ENCODE assay signal across 10 cellular contexts in genomic region chr5:74630387-74631087, GRCh38. TPM values are rescaled to one million over a fixed set of nuclear protein-coding genes. Genes with fewer than 3 reads are reported as not detected.
DNase-seq lines count a peak whose midpoint lies in the region; ATAC-seq, FAIRE-seq and TF ChIP-seq lines count a peak whose summit lies in the region.
"Had no signal": no experiment of that assay in that cellular context is flagged by ENCODE, and none has a peak within 500 bp of the region (broad histone marks: within the 10 kb centered on the region; RNA-seq: fewer than 3 reads in every experiment).

No MANE protein-coding gene starts in this region.

- WGBS in endodermal cell (ENCODE audit: insufficient coverage in 1 of 2, insufficient read length in 1 of 2), 2 experiments: 78 to 93% methylated on average over 6 to 7 of the region's 7 CpGs

- H3K9me3 Mint-ChIP-seq in endodermal cell: no peaks in the 10 kb centered on the region

- H3K4me3 ChIP-seq in MG63 (no peak overlapping the region), endodermal cell (ENCODE audit: low read length) (peak overlapping the region; percentile 56)

- H3K36me3 Mint-ChIP-seq in endodermal cell (ENCODE audit: low read depth): peaks cover 63% of the 10 kb centered on the region

- H3K9me3 ChIP-seq in MG63 (no peaks in the 10 kb centered on the region), endodermal cell (ENCODE audit: control insufficient read depth, low read length) (no peaks in the 10 kb centered on the region)

- peak overlapping the region; percentile 90 for H3K27ac ChIP-seq in endodermal cell (ENCODE audit: low read depth, low read length)

- no peaks in the 10 kb centered on the region for H3K27me3 Mint-ChIP-seq in endodermal cell (ENCODE audit: insufficient read depth)

- H3K4me1 ChIP-seq in endodermal cell (ENCODE audit: control insufficient read depth, insufficient read depth, low read length): peaks cover 40% of the 10 kb centered on the region

- H3K4me3 Mint-ChIP-seq in endodermal cell: peak overlapping the region; percentile 30

- H3K36me3 ChIP-seq in MG63 (peaks cover 55% of the 10 kb centered on the region), endodermal cell (ENCODE audit: control insufficient read depth, insufficient read depth, low read length) (peaks cover 69% of the 10 kb centered on the region)

- peaks cover 84% of the 10 kb centered on the region for H3K4me1 Mint-ChIP-seq in endodermal cell

- H3K27ac Mint-ChIP-seq in endodermal cell: peak overlapping the region; percentile 79

- DNase-seq in D721Med (ENCODE audit: insufficient read length, low spot score) (no peak), MG63 (peak; percentile 69), endodermal cell (no peak), omental fat pad (ENCODE audit: low spot score) (no peak), LoVo (ENCODE audit: low spot score) (no peak), GM20000 (ENCODE audit: low spot score) (no peak)
- no peak for DNase-seq in stimulated activated naive CD4-positive, alpha-beta T cell treated with Interleukin-2 at 50 U/mL for 16 hours (lab: John Stamatoyannopoulos, UW)
- DNase-seq: activated naive CD4-positive, alpha-beta T cell treated with Interleukin-2 at 50 U/mL for 16 hours; left cardiac atrium had no signal

- TF ChIP-seq CTCF in D721Med (IDR thresholded peaks at IDR 0.05; ENCODE audit: insufficient read depth, missing control alignments): no peak
- no peak for TF ChIP-seq CTCF in endodermal cell (conservative IDR thresholded peaks at IDR 0.05)
- no peak for TF ChIP-seq CTCF in omental fat pad (IDR thresholded peaks at IDR 0.05)
- no peak for TF ChIP-seq CTCF in GM20000 (IDR thresholded peaks at IDR 0.05; ENCODE audit: extremely low read depth, missing control alignments)

- ATAC-seq in omental fat pad (ENCODE audit: low FRiP score): peak; percentile 36
- ATAC-seq in GM19463 (IDR thresholded peaks at IDR 0.05; ENCODE audit: unreplicated experiment): no peak

- FAIRE-seq in D721Med (lab: Jason Lieb, UNC): peak; percentile 84

- H3K27me3 ChIP-seq in MG63 (no peaks in the 10 kb centered on the region), endodermal cell (ENCODE audit: control insufficient read depth, insufficient read depth, low read length, poor library complexity, severe bottlenecking) (no peaks in the 10 kb centered on the region)

- H3K9ac ChIP-seq in endodermal cell (ENCODE audit: extremely low read depth, low read length, poor library complexity, severe bottlenecking): no peak overlapping the region

RNA-seq across cellular contexts. Expression of gene ENC1, which starts 10.0 kb away (rescaled TPM):
- 14.5 and 35.0 TPM in 2 replicates for total RNA-seq in MG63 (2014; rRNA removed; shearing (Covaris generic); ENCODE audit: low replicate concordance)
- 10 to 100 TPM; 64.2 to 70.8 TPM for total RNA-seq in endodermal cell
- 157 TPM for polyA plus RNA-seq in endodermal cell (2013, experiment 1 of 2)
- 160 TPM for polyA plus RNA-seq in endodermal cell (2013, experiment 2 of 2)
- total RNA-seq in omental fat pad: 10 to 100 TPM in 3 of 4 donors, 1 to 10 TPM in 1; 7.8 to 22.1 (median 12.9) TPM

RNA-seq across cellular contexts. Expression of gene HEXB, which starts 54.5 kb away (rescaled TPM):
- total RNA-seq in MG63 (2014; rRNA removed; shearing (Covaris generic); ENCODE audit: low replicate concordance): 165 and 208 TPM in 2 replicates
- 100 to 1,000 TPM in 1 of 2 donors, 10 to 100 TPM in 1; 68.4 to 112 TPM for total RNA-seq in endodermal cell
- 47.2 TPM for polyA plus RNA-seq in endodermal cell (2013, experiment 1 of 2)
- 42.9 TPM for polyA plus RNA-seq in endodermal cell (2013, experiment 2 of 2)
- total RNA-seq in omental fat pad: 100 to 1,000 TPM in 3 of 4 donors, 10 to 100 TPM in 1; 94.2 to 204 (median 136) TPM
